In the genomic region with DNA sequence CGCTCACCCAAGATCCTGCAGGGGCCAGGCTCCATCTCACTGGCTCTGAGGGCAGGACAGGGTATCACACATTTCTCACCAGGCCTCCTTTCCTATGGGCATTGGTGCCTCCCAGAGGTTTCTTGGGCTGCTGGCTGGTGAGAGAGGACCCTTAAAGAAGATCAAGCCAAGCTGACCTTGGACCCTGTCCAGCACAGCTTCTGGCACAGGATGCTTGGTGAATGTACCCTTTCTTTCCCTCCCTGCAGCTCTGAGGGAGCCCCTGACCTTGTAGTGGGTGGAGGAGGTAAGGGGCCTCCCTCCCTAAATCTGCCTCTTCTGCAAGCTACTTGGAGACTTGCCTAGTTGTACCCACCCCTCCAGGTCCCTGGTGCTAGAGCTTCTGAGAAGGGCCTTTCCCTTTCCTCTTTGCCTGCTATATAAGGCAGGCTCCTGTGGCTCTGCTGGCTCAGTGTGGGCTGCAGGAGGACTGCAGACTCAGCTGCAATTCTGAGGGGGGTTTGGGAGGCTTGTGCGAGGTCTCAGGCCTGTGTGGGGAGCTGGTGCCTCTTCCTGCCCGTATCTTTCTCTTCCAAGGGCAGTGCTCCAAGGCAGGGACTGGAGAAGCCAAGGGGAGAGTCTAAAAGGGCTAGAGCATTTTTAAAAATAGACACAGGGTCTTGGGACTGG, we compare ENCODE assay signal across 2 cellular contexts.
TF ChIP-seq lines count a peak whose summit lies in the region.

No MANE protein-coding gene starts in this region.

TF ChIP-seq in HEK293, 187 proteins besides CTCF, POLR2A, EP300 and RAD21 (continued from another document):
- TF ChIP-seq ZSCAN23 (tag by site-specific recombination; IDR thresholded peaks at IDR 0.05), result no peak
TF ChIP-seq in HEK293: peak in this region for 2.

TF ChIP-seq in WTC11, 78 proteins besides CTCF, POLR2A, EP300 and RAD21 (continued from another document):
- TF ChIP-seq, protein P1, sequence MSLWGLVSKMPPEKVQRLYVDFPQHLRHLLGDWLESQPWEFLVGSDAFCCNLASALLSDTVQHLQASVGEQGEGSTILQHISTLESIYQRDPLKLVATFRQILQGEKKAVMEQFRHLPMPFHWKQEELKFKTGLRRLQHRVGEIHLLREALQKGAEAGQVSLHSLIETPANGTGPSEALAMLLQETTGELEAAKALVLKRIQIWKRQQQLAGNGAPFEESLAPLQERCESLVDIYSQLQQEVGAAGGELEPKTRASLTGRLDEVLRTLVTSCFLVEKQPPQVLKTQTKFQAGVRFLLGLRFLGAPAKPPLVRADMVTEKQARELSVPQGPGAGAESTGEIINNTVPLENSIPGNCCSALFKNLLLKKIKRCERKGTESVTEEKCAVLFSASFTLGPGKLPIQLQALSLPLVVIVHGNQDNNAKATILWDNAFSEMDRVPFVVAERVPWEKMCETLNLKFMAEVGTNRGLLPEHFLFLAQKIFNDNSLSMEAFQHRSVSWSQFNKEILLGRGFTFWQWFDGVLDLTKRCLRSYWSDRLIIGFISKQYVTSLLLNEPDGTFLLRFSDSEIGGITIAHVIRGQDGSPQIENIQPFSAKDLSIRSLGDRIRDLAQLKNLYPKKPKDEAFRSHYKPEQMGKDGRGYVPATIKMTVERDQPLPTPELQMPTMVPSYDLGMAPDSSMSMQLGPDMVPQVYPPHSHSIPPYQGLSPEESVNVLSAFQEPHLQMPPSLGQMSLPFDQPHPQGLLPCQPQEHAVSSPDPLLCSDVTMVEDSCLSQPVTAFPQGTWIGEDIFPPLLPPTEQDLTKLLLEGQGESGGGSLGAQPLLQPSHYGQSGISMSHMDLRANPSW (CRISPR knock-in tag; conservative IDR thresholded peaks at IDR 0.05; ENCODE audit: low read depth), result no peak
- TF ChIP-seq, protein P2, sequence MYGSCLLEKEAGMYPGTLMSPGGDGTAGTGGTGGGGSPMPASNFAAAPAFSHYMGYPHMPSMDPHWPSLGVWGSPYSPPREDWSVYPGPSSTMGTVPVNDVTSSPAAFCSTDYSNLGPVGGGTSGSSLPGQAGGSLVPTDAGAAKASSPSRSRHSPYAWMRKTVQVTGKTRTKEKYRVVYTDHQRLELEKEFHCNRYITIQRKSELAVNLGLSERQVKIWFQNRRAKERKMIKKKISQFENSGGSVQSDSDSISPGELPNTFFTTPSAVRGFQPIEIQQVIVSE (CRISPR knock-in tag; IDR thresholded peaks at IDR 0.05; ENCODE audit: borderline replicate concordance), result no peak
- TF ChIP-seq, protein P3, sequence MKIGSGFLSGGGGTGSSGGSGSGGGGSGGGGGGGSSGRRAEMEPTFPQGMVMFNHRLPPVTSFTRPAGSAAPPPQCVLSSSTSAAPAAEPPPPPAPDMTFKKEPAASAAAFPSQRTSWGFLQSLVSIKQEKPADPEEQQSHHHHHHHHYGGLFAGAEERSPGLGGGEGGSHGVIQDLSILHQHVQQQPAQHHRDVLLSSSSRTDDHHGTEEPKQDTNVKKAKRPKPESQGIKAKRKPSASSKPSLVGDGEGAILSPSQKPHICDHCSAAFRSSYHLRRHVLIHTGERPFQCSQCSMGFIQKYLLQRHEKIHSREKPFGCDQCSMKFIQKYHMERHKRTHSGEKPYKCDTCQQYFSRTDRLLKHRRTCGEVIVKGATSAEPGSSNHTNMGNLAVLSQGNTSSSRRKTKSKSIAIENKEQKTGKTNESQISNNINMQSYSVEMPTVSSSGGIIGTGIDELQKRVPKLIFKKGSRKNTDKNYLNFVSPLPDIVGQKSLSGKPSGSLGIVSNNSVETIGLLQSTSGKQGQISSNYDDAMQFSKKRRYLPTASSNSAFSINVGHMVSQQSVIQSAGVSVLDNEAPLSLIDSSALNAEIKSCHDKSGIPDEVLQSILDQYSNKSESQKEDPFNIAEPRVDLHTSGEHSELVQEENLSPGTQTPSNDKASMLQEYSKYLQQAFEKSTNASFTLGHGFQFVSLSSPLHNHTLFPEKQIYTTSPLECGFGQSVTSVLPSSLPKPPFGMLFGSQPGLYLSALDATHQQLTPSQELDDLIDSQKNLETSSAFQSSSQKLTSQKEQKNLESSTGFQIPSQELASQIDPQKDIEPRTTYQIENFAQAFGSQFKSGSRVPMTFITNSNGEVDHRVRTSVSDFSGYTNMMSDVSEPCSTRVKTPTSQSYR (CRISPR knock-in tag; IDR thresholded peaks at IDR 0.05), result no peak
- TF ChIP-seq ATF1 (CRISPR knock-in tag; IDR thresholded peaks at IDR 0.05) (no peak), RELA (CRISPR knock-in tag; IDR thresholded peaks at IDR 0.05; ENCODE audit: borderline replicate concordance) (no peak), ZNF416 (CRISPR knock-in tag; IDR thresholded peaks at IDR 0.05) (no peak), SOX15 (CRISPR knock-in tag; IDR thresholded peaks at IDR 0.05) (no peak), JUN (CRISPR knock-in tag; IDR thresholded peaks at IDR 0.05) (no peak), CREB1 (CRISPR knock-in tag; IDR thresholded peaks at IDR 0.05) (no peak), ELF4 (CRISPR knock-in tag; IDR thresholded peaks at IDR 0.05; ENCODE audit: low read depth) (no peak), ZNF396 (CRISPR knock-in tag; IDR thresholded peaks at IDR 0.05; ENCODE audit: borderline replicate concordance) (no peak), NR3C1 (CRISPR knock-in tag; conservative IDR thresholded peaks at IDR 0.05; ENCODE audit: low read depth) (no peak)
- TF ChIP-seq, protein P4, sequence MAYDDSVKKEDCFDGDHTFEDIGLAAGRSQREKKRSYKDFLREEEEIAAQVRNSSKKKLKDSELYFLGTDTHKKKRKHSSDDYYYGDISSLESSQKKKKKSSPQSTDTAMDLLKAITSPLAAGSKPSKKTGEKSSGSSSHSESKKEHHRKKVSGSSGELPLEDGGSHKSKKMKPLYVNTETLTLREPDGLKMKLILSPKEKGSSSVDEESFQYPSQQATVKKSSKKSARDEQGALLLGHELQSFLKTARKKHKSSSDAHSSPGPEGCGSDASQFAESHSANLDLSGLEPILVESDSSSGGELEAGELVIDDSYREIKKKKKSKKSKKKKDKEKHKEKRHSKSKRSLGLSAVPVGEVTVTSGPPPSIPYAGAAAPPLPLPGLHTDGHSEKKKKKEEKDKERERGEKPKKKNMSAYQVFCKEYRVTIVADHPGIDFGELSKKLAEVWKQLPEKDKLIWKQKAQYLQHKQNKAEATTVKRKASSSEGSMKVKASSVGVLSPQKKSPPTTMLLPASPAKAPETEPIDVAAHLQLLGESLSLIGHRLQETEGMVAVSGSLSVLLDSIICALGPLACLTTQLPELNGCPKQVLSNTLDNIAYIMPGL (CRISPR knock-in tag; IDR thresholded peaks at IDR 0.05), result no peak
- TF ChIP-seq, protein P5, sequence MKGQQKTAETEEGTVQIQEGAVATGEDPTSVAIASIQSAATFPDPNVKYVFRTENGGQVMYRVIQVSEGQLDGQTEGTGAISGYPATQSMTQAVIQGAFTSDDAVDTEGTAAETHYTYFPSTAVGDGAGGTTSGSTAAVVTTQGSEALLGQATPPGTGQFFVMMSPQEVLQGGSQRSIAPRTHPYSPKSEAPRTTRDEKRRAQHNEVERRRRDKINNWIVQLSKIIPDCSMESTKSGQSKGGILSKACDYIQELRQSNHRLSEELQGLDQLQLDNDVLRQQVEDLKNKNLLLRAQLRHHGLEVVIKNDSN (CRISPR knock-in tag; IDR thresholded peaks at IDR 0.05), result no peak
- TF ChIP-seq, protein P6, sequence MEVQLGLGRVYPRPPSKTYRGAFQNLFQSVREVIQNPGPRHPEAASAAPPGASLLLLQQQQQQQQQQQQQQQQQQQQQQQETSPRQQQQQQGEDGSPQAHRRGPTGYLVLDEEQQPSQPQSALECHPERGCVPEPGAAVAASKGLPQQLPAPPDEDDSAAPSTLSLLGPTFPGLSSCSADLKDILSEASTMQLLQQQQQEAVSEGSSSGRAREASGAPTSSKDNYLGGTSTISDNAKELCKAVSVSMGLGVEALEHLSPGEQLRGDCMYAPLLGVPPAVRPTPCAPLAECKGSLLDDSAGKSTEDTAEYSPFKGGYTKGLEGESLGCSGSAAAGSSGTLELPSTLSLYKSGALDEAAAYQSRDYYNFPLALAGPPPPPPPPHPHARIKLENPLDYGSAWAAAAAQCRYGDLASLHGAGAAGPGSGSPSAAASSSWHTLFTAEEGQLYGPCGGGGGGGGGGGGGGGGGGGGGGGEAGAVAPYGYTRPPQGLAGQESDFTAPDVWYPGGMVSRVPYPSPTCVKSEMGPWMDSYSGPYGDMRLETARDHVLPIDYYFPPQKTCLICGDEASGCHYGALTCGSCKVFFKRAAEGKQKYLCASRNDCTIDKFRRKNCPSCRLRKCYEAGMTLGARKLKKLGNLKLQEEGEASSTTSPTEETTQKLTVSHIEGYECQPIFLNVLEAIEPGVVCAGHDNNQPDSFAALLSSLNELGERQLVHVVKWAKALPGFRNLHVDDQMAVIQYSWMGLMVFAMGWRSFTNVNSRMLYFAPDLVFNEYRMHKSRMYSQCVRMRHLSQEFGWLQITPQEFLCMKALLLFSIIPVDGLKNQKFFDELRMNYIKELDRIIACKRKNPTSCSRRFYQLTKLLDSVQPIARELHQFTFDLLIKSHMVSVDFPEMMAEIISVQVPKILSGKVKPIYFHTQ (CRISPR knock-in tag; IDR thresholded peaks at IDR 0.05), result no peak
- TF ChIP-seq, protein P7, sequence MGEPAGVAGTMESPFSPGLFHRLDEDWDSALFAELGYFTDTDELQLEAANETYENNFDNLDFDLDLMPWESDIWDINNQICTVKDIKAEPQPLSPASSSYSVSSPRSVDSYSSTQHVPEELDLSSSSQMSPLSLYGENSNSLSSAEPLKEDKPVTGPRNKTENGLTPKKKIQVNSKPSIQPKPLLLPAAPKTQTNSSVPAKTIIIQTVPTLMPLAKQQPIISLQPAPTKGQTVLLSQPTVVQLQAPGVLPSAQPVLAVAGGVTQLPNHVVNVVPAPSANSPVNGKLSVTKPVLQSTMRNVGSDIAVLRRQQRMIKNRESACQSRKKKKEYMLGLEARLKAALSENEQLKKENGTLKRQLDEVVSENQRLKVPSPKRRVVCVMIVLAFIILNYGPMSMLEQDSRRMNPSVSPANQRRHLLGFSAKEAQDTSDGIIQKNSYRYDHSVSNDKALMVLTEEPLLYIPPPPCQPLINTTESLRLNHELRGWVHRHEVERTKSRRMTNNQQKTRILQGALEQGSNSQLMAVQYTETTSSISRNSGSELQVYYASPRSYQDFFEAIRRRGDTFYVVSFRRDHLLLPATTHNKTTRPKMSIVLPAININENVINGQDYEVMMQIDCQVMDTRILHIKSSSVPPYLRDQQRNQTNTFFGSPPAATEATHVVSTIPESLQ (CRISPR knock-in tag; IDR thresholded peaks at IDR 0.05), result no peak
